In genomic region chr20:62420846-62421715, GRCh38 we compare ENCODE assay signal across 1 cellular context.
TF ChIP-seq lines count a peak whose summit lies in the region.

No MANE protein-coding gene starts in this region.

TF ChIP-seq in HepG2, 621 proteins besides CTCF, POLR2A, EP300 and RAD21 (continued from another document):
- TF ChIP-seq GFI1 (CRISPR knock-in tag; IDR thresholded peaks at IDR 0.05; ENCODE audit: borderline replicate concordance) (no peak), DPF2 (CRISPR knock-in tag; IDR thresholded peaks at IDR 0.05; ENCODE audit: borderline replicate concordance, low read depth) (0 out of 2 replicates have a peak, but pooled peaks have one; percentile 13), IKZF1 (IDR thresholded peaks at IDR 0.05) (0 out of 2 replicates have a peak, but pooled peaks have one; percentile 51), KLF9 (CRISPR knock-in tag; IDR thresholded peaks at IDR 0.05; ENCODE audit: low read depth) (no peak), ZNF605 (CRISPR knock-in tag; IDR thresholded peaks at IDR 0.05) (no peak)
